In genomic region chr1:224521904-224522734, GRCh38 we compare ENCODE assay signal across 19 cellular contexts.
DNase-seq lines count a peak whose midpoint lies in the region; ATAC-seq and TF ChIP-seq lines count a peak whose summit lies in the region.
"Had no signal": no experiment of that assay in that cellular context is flagged by ENCODE, and none has a peak within 500 bp of the region (broad histone marks: within the 10 kb centered on the region; RNA-seq: fewer than 3 reads in every experiment).

No MANE protein-coding gene starts in this region.

- no peak for TF ChIP-seq POLR2A in Peyer's patch (IDR thresholded peaks at IDR 0.05)

- no peak overlapping the region for H4K5ac ChIP-seq in H9 (ENCODE audit: insufficient read length, low read depth, low read length)

- H2BK20ac ChIP-seq in H9 (ENCODE audit: low read depth, low read length, poor library complexity, severe bottlenecking): no peak overlapping the region

- no peak overlapping the region for H2BK12ac ChIP-seq in H9 (ENCODE audit: insufficient read length, low read depth, low read length)

- H3K4me1 ChIP-seq in H9 (ENCODE audit: insufficient read depth, low read length): no peaks in the 10 kb centered on the region
- no peaks in the 10 kb centered on the region for H3K4me1 ChIP-seq in Peyer's patch
- H3K4me1 ChIP-seq: psoas muscle had no signal

- no peak overlapping the region for H3K18ac ChIP-seq in H9 (ENCODE audit: insufficient read length, low read depth, low read length)

- no peak overlapping the region for H2BK5ac ChIP-seq in H9 (ENCODE audit: insufficient read length, low read length)

- no peak overlapping the region for H3K23ac ChIP-seq in H9 (ENCODE audit: insufficient read length, low read depth, low read length)

- no peaks in the 10 kb centered on the region for H3K9me3 ChIP-seq in H9 (ENCODE audit: control insufficient read depth, low read depth, low read length)
- no peaks in the 10 kb centered on the region for H3K9me3 ChIP-seq in Peyer's patch
- H3K9me3 ChIP-seq in CD4-positive, alpha-beta T cell (ENCODE audit: control insufficient read depth, low read length): no peaks in the 10 kb centered on the region
- H3K9me3 ChIP-seq: psoas muscle had no signal

- H4K8ac ChIP-seq in H9 (replicated peaks; ENCODE audit: insufficient read length, low read depth, low read length): no peak overlapping the region

- intact Hi-C loops in CD4-positive, alpha-beta T cell (cut with DNase I, micrococcal nuclease): no loop called here

- no peak overlapping the region for H3K4me2 ChIP-seq in H9 (ENCODE audit: insufficient read depth, insufficient read length, low read length)

- CTCF ChIA-PET in CD4-positive, alpha-beta T cell (lab: Charles Lee): interaction anchor here (0.7 kb wide), 1 partner anchor 1750 kb away, joined by 3 read pairs; no protein-coding TSS in a partner anchor

- in situ Hi-C loops in astrocyte of the cerebellum (cut with HindIII; ENCODE audit: low sequenced_read_pairs): loop anchor here (5.0 kb wide), 1 partner anchor 80 kb away; no protein-coding TSS in a partner anchor

- no peaks in the 10 kb centered on the region for H3K36me3 ChIP-seq in Peyer's patch

- no peak overlapping the region for H2AFZ ChIP-seq in H9 (ENCODE audit: low read length)

- H3K27ac Mint-ChIP-seq in H9 (no peak overlapping the region), nephron progenitor cell (no peak overlapping the region)
- no peak overlapping the region for H3K27ac Mint-ChIP-seq in CD4-positive, alpha-beta T cell
- H3K27ac Mint-ChIP-seq: activated B cell treated with CpG ODN at 0.5 μM for 24 hours; activated CD8-positive, alpha-beta T cell treated with anti-CD3 and anti-CD28 coated beads for 36 hours; activated T-cell treated with anti-CD3 and anti-CD28 coated beads, Interleukin-2, amount 50 U/mL, for 24 hours had no signal

- no peak overlapping the region for H3K27ac ChIP-seq in H9 (ENCODE audit: insufficient read length, low read depth, low read length)
- no peak overlapping the region for H3K27ac ChIP-seq in Peyer's patch
- no peak overlapping the region for H3K27ac ChIP-seq in CD4-positive, alpha-beta T cell (ENCODE audit: low read depth, low read length)
- H3K27ac ChIP-seq: psoas muscle had no signal

- DNase-seq in COLO829 (ENCODE audit: low spot score) (peak; percentile 98), H9 (no peak), astrocyte of the cerebellum (ENCODE audit: low read depth) (no peak), fibroblast of pulmonary artery (ENCODE audit: low read depth) (no peak), Peyer's patch (no peak), SW480 (ENCODE audit: low spot score) (no peak), nephron progenitor cell (no peak)
- DNase-seq in CD4-positive, alpha-beta T cell: no peak
- DNase-seq: activated B cell treated with CpG ODN at 0.5 μM for 24 hours; activated CD8-positive, alpha-beta T cell treated with anti-CD3 and anti-CD28 coated beads for 36 hours; activated naive CD4-positive, alpha-beta T cell treated with anti-CD3 and anti-CD28 coated beads, Interleukin-2, amount 50 U/mL, for 16 hours; activated T-cell treated with anti-CD3 and anti-CD28 coated beads, Interleukin-2, amount 50 U/mL, for 24 hours; AML-193; GF-D8; naive thymus-derived CD8-positive, alpha-beta T cell; NCI-H1436 treated with DMSO at 0.1 percent for 48 hours; NCI-H446 treated with DMSO at 0.1 percent for 48 hours; psoas muscle; SHP77 had no signal

- TF ChIP-seq CTCF in H9 (conservative IDR thresholded peaks at IDR 0.05) (peak; percentile 43; the same call in 2 of the 3 replicates), astrocyte of the cerebellum (IDR thresholded peaks at IDR 0.05; ENCODE audit: low read depth, low read length, missing control alignments) (peak; percentile 8), fibroblast of pulmonary artery (IDR thresholded peaks at IDR 0.05; ENCODE audit: low read length, missing control alignments) (peak; percentile 15), Peyer's patch (IDR thresholded peaks at IDR 0.05) (no peak), nephron progenitor cell (IDR thresholded peaks at IDR 0.05) (no peak)
- TF ChIP-seq CTCF in CD4-positive, alpha-beta T cell (IDR thresholded peaks at IDR 0.05): no peak

- H2BK15ac ChIP-seq in H9 (ENCODE audit: low read depth, low read length): no peak overlapping the region

- H2AK5ac ChIP-seq in H9 (ENCODE audit: insufficient read length, low read length): no peak overlapping the region

- no peak for ATAC-seq in CD4-positive, alpha-beta T cell (ENCODE audit: poor library complexity)
- ATAC-seq: activated CD8-positive, alpha-beta T cell treated with anti-CD3 and anti-CD28 coated beads for 36 hours; naive thymus-derived CD8-positive, alpha-beta T cell; psoas muscle had no signal

- H3K27me3 Mint-ChIP-seq in H9 (ENCODE audit: low read depth) (peaks cover 2% of the 10 kb centered on the region; the same call in 1 of the 2 replicates), nephron progenitor cell (ENCODE audit: low read depth, poor library complexity) (peaks cover 17% of the 10 kb centered on the region)
- no peaks in the 10 kb centered on the region for H3K27me3 Mint-ChIP-seq in CD4-positive, alpha-beta T cell
- H3K27me3 Mint-ChIP-seq: activated B cell treated with CpG ODN at 0.5 μM for 24 hours; activated CD8-positive, alpha-beta T cell treated with anti-CD3 and anti-CD28 coated beads for 36 hours; activated T-cell treated with anti-CD3 and anti-CD28 coated beads, Interleukin-2, amount 50 U/mL, for 24 hours had no signal

- no peak overlapping the region for H2BK120ac ChIP-seq in H9 (ENCODE audit: low read depth, low read length, poor library complexity, severe bottlenecking)

- H3K27me3 ChIP-seq in H9 (ENCODE audit: insufficient read depth, low read length): no peaks in the 10 kb centered on the region
- no peaks in the 10 kb centered on the region for H3K27me3 ChIP-seq in Peyer's patch
- H3K27me3 ChIP-seq in CD4-positive, alpha-beta T cell (ENCODE audit: control insufficient read depth, insufficient read depth, low read length): no peaks in the 10 kb centered on the region

- H3K36me3 Mint-ChIP-seq in H9 (ENCODE audit: insufficient read depth in 1 of 3, low read depth in 3 of 3) (no peaks in the 10 kb centered on the region), nephron progenitor cell (ENCODE audit: low read depth) (no peaks in the 10 kb centered on the region)
- H3K36me3 Mint-ChIP-seq in CD4-positive, alpha-beta T cell (ENCODE audit: low read depth): no peaks in the 10 kb centered on the region
- H3K36me3 Mint-ChIP-seq: naive thymus-derived CD8-positive, alpha-beta T cell had no signal

- H3K4me3 Mint-ChIP-seq in H9 (no peak overlapping the region), nephron progenitor cell (no peak overlapping the region)
- H3K4me3 Mint-ChIP-seq in CD4-positive, alpha-beta T cell: no peak overlapping the region
- H3K4me3 Mint-ChIP-seq: activated B cell treated with CpG ODN at 0.5 μM for 24 hours; activated CD8-positive, alpha-beta T cell treated with anti-CD3 and anti-CD28 coated beads for 36 hours; activated T-cell treated with anti-CD3 and anti-CD28 coated beads, Interleukin-2, amount 50 U/mL, for 24 hours; naive thymus-derived CD8-positive, alpha-beta T cell had no signal

- H4K91ac ChIP-seq in H9 (ENCODE audit: insufficient read length, low read depth, low read length): no peak overlapping the region

- H3K56ac ChIP-seq in H9 (ENCODE audit: insufficient read length, low read depth, low read length): no peak overlapping the region

- POLR2A ChIA-PET in CD4-positive, alpha-beta T cell (lab: Charles Lee): no interaction called here

- no peaks in the 10 kb centered on the region for H3K79me1 ChIP-seq in H9 (ENCODE audit: insufficient read depth, low read depth, low read length, poor library complexity, severe bottlenecking)

- H3K4ac ChIP-seq in H9 (ENCODE audit: low read depth, low read length): no peak overlapping the region

- no peak overlapping the region for H3K14ac ChIP-seq in H9 (ENCODE audit: insufficient read depth, low read length)

- no peaks in the 10 kb centered on the region for H3K23me2 ChIP-seq in H9 (ENCODE audit: insufficient read length, low read depth, low read length, poor library complexity, severe bottlenecking)

- H3K4me3 ChIP-seq in astrocyte of the cerebellum (ENCODE audit: low read depth, low read length) (no peak overlapping the region), fibroblast of pulmonary artery (replicated peaks; ENCODE audit: low read depth, low read length) (no peak overlapping the region), Peyer's patch (no peak overlapping the region)
- H3K4me3 ChIP-seq: psoas muscle had no signal

- H4K20me1 ChIP-seq in H9 (ENCODE audit: control insufficient read depth, insufficient read depth, insufficient read length): no peaks in the 10 kb centered on the region

- WGBS in H9 (ENCODE audit: extremely low coverage, insufficient read length, low lambda C conversion rate): no CpG with 5 or more reads among the region's 3 CpGs

- H3K9me3 Mint-ChIP-seq in H9 (no peaks in the 10 kb centered on the region), nephron progenitor cell (no peaks in the 10 kb centered on the region)
- no peaks in the 10 kb centered on the region for H3K9me3 Mint-ChIP-seq in CD4-positive, alpha-beta T cell
- H3K9me3 Mint-ChIP-seq: activated CD8-positive, alpha-beta T cell treated with anti-CD3 and anti-CD28 coated beads for 36 hours; activated T-cell treated with anti-CD3 and anti-CD28 coated beads, Interleukin-2, amount 50 U/mL, for 24 hours; naive thymus-derived CD8-positive, alpha-beta T cell had no signal

- no peak overlapping the region for H3K9ac ChIP-seq in H9 (ENCODE audit: extremely low read depth, insufficient read length, low read length)

- H3K79me2 ChIP-seq in H9 (ENCODE audit: insufficient read depth, low read length): no peaks in the 10 kb centered on the region

- H3T11ph ChIP-seq in H9 (ENCODE audit: low read length): no peak overlapping the region

- H3K4me1 Mint-ChIP-seq in H9 (peaks cover 5 to 6% of the 10 kb centered on the region in 2 experiments; a peak in 2 of 4 replicates), nephron progenitor cell (peaks cover 38% of the 10 kb centered on the region)
- no peaks in the 10 kb centered on the region for H3K4me1 Mint-ChIP-seq in CD4-positive, alpha-beta T cell (ENCODE audit: low read depth)
- H3K4me1 Mint-ChIP-seq: activated B cell treated with CpG ODN at 0.5 μM for 24 hours; naive thymus-derived CD8-positive, alpha-beta T cell had no signal

Comparison
In these comparisons a context has a peak if more than half of its experiments do, and no peak if none do; other contexts are left out.
1. CTCF ChIP-seq: peak in H9 (single experiment), astrocyte of the cerebellum (single experiment) and fibroblast of pulmonary artery (single experiment); none in Peyer's patch (0 of 6), CD4-positive, alpha-beta T cell (single experiment) and nephron progenitor cell (single experiment).